In the genomic region with DNA sequence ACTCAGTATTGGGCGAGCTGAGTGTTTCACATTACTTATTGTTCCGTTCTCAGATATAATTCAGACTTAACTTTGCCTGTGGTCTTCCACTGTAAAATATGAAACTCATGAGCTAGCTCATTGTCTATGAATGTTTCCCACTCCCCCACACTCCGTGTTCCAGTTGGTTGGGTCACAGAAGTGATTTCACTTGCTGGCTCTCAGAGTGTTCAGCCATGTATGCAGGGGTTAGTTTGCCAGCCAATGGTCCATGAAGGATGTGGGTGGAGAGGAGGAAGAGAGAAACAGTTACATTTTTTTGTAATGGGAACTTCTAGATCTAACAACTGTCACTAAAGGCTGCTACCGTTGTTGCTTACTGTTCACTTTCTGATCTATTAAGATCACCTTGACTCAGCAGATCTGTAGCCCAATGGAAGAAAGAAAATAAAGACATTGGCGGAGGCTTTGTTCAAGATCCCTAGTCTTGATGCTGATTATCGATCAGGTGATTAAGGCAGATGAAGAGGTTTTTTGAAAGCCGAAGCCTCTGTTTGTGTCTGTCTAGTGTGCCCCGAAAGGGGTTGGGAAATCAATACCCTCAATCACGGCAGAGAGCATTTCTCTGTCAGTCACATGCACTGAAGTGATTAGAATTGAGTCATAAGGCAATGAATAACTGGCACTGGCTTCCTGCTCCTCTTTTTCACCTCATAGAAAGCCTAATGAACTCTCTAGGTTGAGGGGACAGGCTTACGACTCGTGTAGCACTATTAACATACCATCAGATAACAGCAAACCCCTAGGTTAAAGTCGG, we compare ENCODE assay signal across 8 cellular contexts.
DNase-seq lines count a peak whose midpoint lies in the region; ATAC-seq and TF ChIP-seq lines count a peak whose summit lies in the region.

No MANE protein-coding gene starts in this region.

- TF ChIP-seq CTCF in osteoblast (IDR thresholded peaks at IDR 0.05; ENCODE audit: extremely low read depth, low read depth, low read length) (no peak), testis (IDR thresholded peaks at IDR 0.05) (no peak)

- TF ChIP-seq POLR2A in testis (IDR thresholded peaks at IDR 0.05) = no peak

- H3K4me1 ChIP-seq in osteoblast (ENCODE audit: insufficient read depth, low read length) (no peaks in the 10 kb centered on the region), testis (no peaks in the 10 kb centered on the region)

- no peaks in the 10 kb centered on the region for H3K79me2 ChIP-seq in osteoblast (ENCODE audit: insufficient read depth, low read length)

- H3K4me2 ChIP-seq in osteoblast (ENCODE audit: insufficient read depth, low read length) = peak overlapping the region; percentile 11

- no peak overlapping the region for H3K27ac ChIP-seq in osteoblast (ENCODE audit: low read depth, low read length)
- no peak overlapping the region for H3K27ac ChIP-seq in testis

- no peaks in the 10 kb centered on the region for H3K36me3 ChIP-seq in osteoblast (ENCODE audit: insufficient read depth, low read length)
- no peaks in the 10 kb centered on the region for H3K36me3 ChIP-seq in testis (ENCODE audit: low read depth, missing control alignments)

- WGBS in testis, 2 donors = 63 to 73% methylated on average over 12 of the region's 12 CpGs

- H3K4me3 ChIP-seq in osteoblast (ENCODE audit: insufficient read depth, low read length) (no peak overlapping the region), testis (no peak overlapping the region)

- H2AFZ ChIP-seq in osteoblast (ENCODE audit: low read length) = peak overlapping the region; percentile 32

- H3K27me3 ChIP-seq in osteoblast (ENCODE audit: insufficient read depth, low read length) = no peaks in the 10 kb centered on the region
- H3K27me3 ChIP-seq in testis = no peaks in the 10 kb centered on the region

- intact Hi-C loops in testis (cut with DNase I; ENCODE audit: low total_unique reads) = no loop called here

- no peaks in the 10 kb centered on the region for H3K9me3 ChIP-seq in osteoblast (ENCODE audit: low read depth, low read length)
- H3K9me3 ChIP-seq in testis = no peaks in the 10 kb centered on the region

- H4K20me1 ChIP-seq in osteoblast (ENCODE audit: insufficient read depth, low read length) = no peaks in the 10 kb centered on the region

- ATAC-seq in GM18861 (IDR thresholded peaks at IDR 0.05; ENCODE audit: unreplicated experiment) (peak; percentile 93), HG02798 (IDR thresholded peaks at IDR 0.05; ENCODE audit: poor library complexity, unreplicated experiment) (peak; percentile 95)

- DNase-seq in RPMI7951 (ENCODE audit: low read depth) (peak; percentile 16), osteoblast (ENCODE audit: insufficient read length, low spot score, missing footprints) (no peak), NCI-H146 treated with DMSO at 0.1 percent for 48 hours (lab: John Stamatoyannopoulos, UW; ENCODE audit: unreplicated experiment) (no peak), D341Med (ENCODE audit: low spot score) (no peak), testis (no peak)
- DNase-seq in stimulated activated naive CD4-positive, alpha-beta T cell (lab: John Stamatoyannopoulos, UW) = no peak
